ENCODE assay signal across 1 cellular context in the genomic region with DNA sequence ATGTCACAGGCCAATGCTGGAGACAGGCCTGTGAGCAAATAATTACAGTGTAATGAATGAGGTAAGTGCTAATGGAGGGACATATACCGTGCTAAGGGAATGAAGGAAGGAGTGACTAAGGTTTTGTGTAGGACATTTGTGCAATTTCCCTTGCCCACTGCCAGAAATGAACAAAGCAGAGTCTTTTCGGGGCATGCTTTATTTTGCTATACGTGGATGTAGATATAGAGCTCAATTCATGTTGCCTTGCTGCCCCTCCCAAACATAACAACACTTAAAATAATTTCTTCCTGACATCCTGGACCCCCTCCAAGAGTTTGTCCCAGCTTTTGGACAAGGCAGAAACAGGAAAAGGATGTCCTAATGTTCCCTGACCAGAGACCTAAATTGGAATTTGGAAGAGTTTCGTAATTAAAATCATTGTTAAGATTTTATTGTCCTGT.
TF ChIP-seq lines count a peak whose summit lies in the region.

No MANE protein-coding gene starts in this region.

TF ChIP-seq in SK-N-SH, 30 proteins besides CTCF, POLR2A, EP300 and RAD21 (continued from another document):
- TF ChIP-seq, protein P1, sequence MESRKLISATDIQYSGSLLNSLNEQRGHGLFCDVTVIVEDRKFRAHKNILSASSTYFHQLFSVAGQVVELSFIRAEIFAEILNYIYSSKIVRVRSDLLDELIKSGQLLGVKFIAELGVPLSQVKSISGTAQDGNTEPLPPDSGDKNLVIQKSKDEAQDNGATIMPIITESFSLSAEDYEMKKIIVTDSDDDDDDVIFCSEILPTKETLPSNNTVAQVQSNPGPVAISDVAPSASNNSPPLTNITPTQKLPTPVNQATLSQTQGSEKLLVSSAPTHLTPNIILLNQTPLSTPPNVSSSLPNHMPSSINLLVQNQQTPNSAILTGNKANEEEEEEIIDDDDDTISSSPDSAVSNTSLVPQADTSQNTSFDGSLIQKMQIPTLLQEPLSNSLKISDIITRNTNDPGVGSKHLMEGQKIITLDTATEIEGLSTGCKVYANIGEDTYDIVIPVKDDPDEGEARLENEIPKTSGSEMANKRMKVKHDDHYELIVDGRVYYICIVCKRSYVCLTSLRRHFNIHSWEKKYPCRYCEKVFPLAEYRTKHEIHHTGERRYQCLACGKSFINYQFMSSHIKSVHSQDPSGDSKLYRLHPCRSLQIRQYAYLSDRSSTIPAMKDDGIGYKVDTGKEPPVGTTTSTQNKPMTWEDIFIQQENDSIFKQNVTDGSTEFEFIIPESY (IDR thresholded peaks at IDR 0.05; ENCODE audit: borderline replicate concordance, low read depth), result no peak
- TF ChIP-seq JUND (IDR thresholded peaks at IDR 0.05), result no peak
TF ChIP-seq in SK-N-SH: peak in this region for 0.
